In genomic region chr16:89095401-89095974, GRCh38 we compare ENCODE assay signal across 7 cellular contexts. TPM values are rescaled to one million over a fixed set of nuclear protein-coding genes. Genes with fewer than 3 reads are reported as not detected.
DNase-seq lines count a peak whose midpoint lies in the region; ATAC-seq and TF ChIP-seq lines count a peak whose summit lies in the region.

No MANE protein-coding gene starts in this region.

- peaks cover 4% of the 10 kb centered on the region for H3K27me3 Mint-ChIP-seq in activated T-helper 17 cell treated with anti-CD3 and anti-CD28 coated beads, Interleukin-2, amount 50 U/mL, for 72 hours
- peaks cover 0 to 7% (median 0%) of the 10 kb centered on the region in 5 donors for H3K27me3 Mint-ChIP-seq in naive thymus-derived CD4-positive, alpha-beta T cell

- peaks cover 45% of the 10 kb centered on the region for H3K4me1 Mint-ChIP-seq in activated T-helper 17 cell treated with anti-CD3 and anti-CD28 coated beads, Interleukin-2, amount 50 U/mL, for 72 hours
- peaks cover 44 to 69% (median 63%) of the 10 kb centered on the region in 7 donors for H3K4me1 Mint-ChIP-seq in naive thymus-derived CD4-positive, alpha-beta T cell

- peaks cover 19% of the 10 kb centered on the region for H3K36me3 Mint-ChIP-seq in activated T-helper 17 cell treated with anti-CD3 and anti-CD28 coated beads, Interleukin-2, amount 50 U/mL, for 72 hours (ENCODE audit: low read depth)
- H3K36me3 Mint-ChIP-seq in naive thymus-derived CD4-positive, alpha-beta T cell = peaks cover 0 to 13% (median 8%) of the 10 kb centered on the region in 5 donors

- H3K4me1 ChIP-seq in DOHH2 (ENCODE audit: control insufficient read depth, low read length) (peaks cover 73% of the 10 kb centered on the region), HUES6 (ENCODE audit: control insufficient read depth, insufficient read depth, low read length) (peaks cover 29% of the 10 kb centered on the region)
- peaks cover 54 to 58% of the 10 kb centered on the region in 2 donors for H3K4me1 ChIP-seq in naive thymus-derived CD4-positive, alpha-beta T cell (ENCODE audit: control insufficient read depth in 2 of 2, insufficient read depth in 2 of 2, low read length in 2 of 2)

- CTCF ChIA-PET in naive thymus-derived CD4-positive, alpha-beta T cell (lab: Charles Lee) = no interaction called here

- peaks cover 66% of the 10 kb centered on the region for H3K79me2 ChIP-seq in DOHH2 (ENCODE audit: control insufficient read depth, low read length)

- TF ChIP-seq CTCF in DOHH2 (IDR thresholded peaks at IDR 0.05; ENCODE audit: low read depth, low read length, poor library complexity, severe bottlenecking) = no peak

- ATAC-seq in activated T-helper 17 cell treated with anti-CD3 and anti-CD28 coated beads, Interleukin-2, amount 50 U/mL, for 72 hours (replicated peaks) = no peak
- no peak for ATAC-seq in naive thymus-derived CD4-positive, alpha-beta T cell

- H3F3A ChIP-seq in DOHH2 (ENCODE audit: control insufficient read depth, insufficient read depth) = peaks cover 38% of the 10 kb centered on the region

- H3K36me3 ChIP-seq in DOHH2 (ENCODE audit: control insufficient read depth, low read length) = peaks cover 60% of the 10 kb centered on the region
- H3K36me3 ChIP-seq in HUES6 (ENCODE audit: control insufficient read depth, insufficient read depth, low read length) = 0 out of 2 replicates have a peak, but pooled peaks cover under 1% of the 10 kb centered on the region
- H3K36me3 ChIP-seq in naive thymus-derived CD4-positive, alpha-beta T cell (ENCODE audit: control insufficient read depth in 2 of 3, insufficient read depth in 3 of 3, low read length in 3 of 3) = peaks cover 0 to 3% (median 0%) of the 10 kb centered on the region in 3 experiments

- peak overlapping the region; percentile 92 for H3K27ac ChIP-seq in DOHH2 (ENCODE audit: low read depth, low read length)
- H3K27ac ChIP-seq in HUES6 (ENCODE audit: low read depth, low read length) = no peak overlapping the region
- H3K27ac ChIP-seq in naive thymus-derived CD4-positive, alpha-beta T cell (ENCODE audit: low read depth, low read length) = peak overlapping the region; percentile 73

- peaks cover 5% of the 10 kb centered on the region; the same call in 1 of the 2 replicates for H4K20me1 ChIP-seq in DOHH2 (ENCODE audit: control insufficient read depth, insufficient read depth, low read depth, low read length)

- H3K27me3 ChIP-seq in DOHH2 (ENCODE audit: control insufficient read depth, low read length) = peaks cover 20% of the 10 kb centered on the region
- H3K27me3 ChIP-seq in HUES6 (ENCODE audit: control insufficient read depth, insufficient read depth, low read length) = peaks cover 27% of the 10 kb centered on the region
- H3K27me3 ChIP-seq in naive thymus-derived CD4-positive, alpha-beta T cell (ENCODE audit: control insufficient read depth in 2 of 2, insufficient read depth in 2 of 2, low read length in 2 of 2) = no peaks in the 10 kb centered on the region

- H3K27ac Mint-ChIP-seq in activated T-helper 17 cell treated with anti-CD3 and anti-CD28 coated beads, Interleukin-2, amount 50 U/mL, for 72 hours = peak overlapping the region; percentile 98
- peak overlapping the region; percentile 52 to 100 (median 98) for H3K27ac Mint-ChIP-seq in naive thymus-derived CD4-positive, alpha-beta T cell

- DNase-seq in naive thymus-derived CD4-positive, alpha-beta T cell = no peak
- no peak for DNase-seq in effector CD8-positive, alpha-beta T cell (lab: John Stamatoyannopoulos, UW)
- DNase-seq in middle frontal gyrus (ENCODE audit: extremely low spot score, low spot score) (no peak), mesenteric fat pad (ENCODE audit: low spot score) (no peak)

- H3K9ac ChIP-seq in HUES6 (ENCODE audit: low read length) = no peak overlapping the region

- H3K4me2 ChIP-seq in DOHH2 (ENCODE audit: low read length) = peak overlapping the region; percentile 80

- intact Hi-C loops in naive thymus-derived CD4-positive, alpha-beta T cell (cut with micrococcal nuclease) = loop anchor here in 1 of 2 donors (5.0 kb wide), 2 partner anchors 238 to 927 kb away; partner anchors contain the start of genes GALNS and TRAPPC2L

- no peaks in the 10 kb centered on the region for H3K9me3 ChIP-seq in DOHH2 (ENCODE audit: control insufficient read depth, insufficient read depth, low read length)
- H3K9me3 ChIP-seq in HUES6 (ENCODE audit: control insufficient read depth, insufficient read depth, low read depth, low read length) = no peaks in the 10 kb centered on the region
- H3K9me3 ChIP-seq in naive thymus-derived CD4-positive, alpha-beta T cell (ENCODE audit: control insufficient read depth in 2 of 3, low read length in 3 of 3) = no peaks in the 10 kb centered on the region

- H3K9me2 ChIP-seq in DOHH2 (replicated peaks; ENCODE audit: control insufficient read depth, low read length) = no peaks in the 10 kb centered on the region

- POLR2A ChIA-PET in naive thymus-derived CD4-positive, alpha-beta T cell (lab: Charles Lee) = interaction anchor here (1.5 to 3.8 kb wide), 3 partner anchors 20 to 27 kb away, joined by 7 to 65 read pairs (median 35); no protein-coding TSS in a partner anchor

- H3K4me3 Mint-ChIP-seq in activated T-helper 17 cell treated with anti-CD3 and anti-CD28 coated beads, Interleukin-2, amount 50 U/mL, for 72 hours = peak overlapping the region; percentile 87
- H3K4me3 Mint-ChIP-seq in naive thymus-derived CD4-positive, alpha-beta T cell = peak overlapping the region; percentile 87 to 99 (median 96)

- no peaks in the 10 kb centered on the region for H3K9me3 Mint-ChIP-seq in activated T-helper 17 cell treated with anti-CD3 and anti-CD28 coated beads, Interleukin-2, amount 50 U/mL, for 72 hours
- H3K9me3 Mint-ChIP-seq in naive thymus-derived CD4-positive, alpha-beta T cell = no peaks in the 10 kb centered on the region

- H3K4me3 ChIP-seq in DOHH2 (ENCODE audit: low read length) (peak overlapping the region; percentile 94), HUES6 (ENCODE audit: low read depth, low read length) (0 out of 2 replicates have a peak overlapping the region, but pooled peaks have one; percentile 99)
- H3K4me3 ChIP-seq in naive thymus-derived CD4-positive, alpha-beta T cell (ENCODE audit: low read length) = no peak overlapping the region

RNA-seq across cellular contexts. Expression of gene ACSF3, which starts 1.8 kb away (rescaled TPM):
- total RNA-seq in activated T-helper 17 cell treated with anti-CD3 and anti-CD28 coated beads, Interleukin-2, amount 50 U/mL, for 72 hours = 10 to 100 TPM; 35.4 to 47.9 TPM
- total RNA-seq in naive thymus-derived CD4-positive, alpha-beta T cell = 10 to 100 TPM; 61.9 to 84.1 (median 74.3) TPM
- polyA plus RNA-seq in naive thymus-derived CD4-positive, alpha-beta T cell = 10 to 100 TPM; 26.2 to 45.7 TPM
- total RNA-seq in mesenteric fat pad = 24.1 TPM
